ENCODE assay signal across 17 cellular contexts in the genomic region with DNA sequence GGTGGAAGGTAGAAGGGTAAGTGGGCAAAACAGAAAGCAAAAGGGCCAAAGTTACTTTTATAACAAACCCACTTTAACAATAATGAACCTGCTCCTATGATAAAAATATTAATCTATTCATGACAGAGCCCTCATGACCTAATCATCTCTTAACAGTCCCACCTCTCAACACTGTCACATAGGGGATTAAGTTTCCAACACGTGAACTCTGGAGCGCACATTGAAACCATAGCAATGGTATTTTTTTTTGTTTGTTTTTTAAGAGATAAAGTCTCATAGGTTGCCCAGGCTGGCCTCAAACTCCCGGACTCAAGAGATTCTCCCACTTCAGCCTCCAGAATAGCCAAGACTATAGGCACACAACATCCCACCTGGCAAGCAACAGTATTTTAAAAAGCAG. TPM values are rescaled to one million over a fixed set of nuclear protein-coding genes. Genes with fewer than 3 reads are reported as not detected.
DNase-seq lines count a peak whose midpoint lies in the region; ATAC-seq and TF ChIP-seq lines count a peak whose summit lies in the region.
"Had no signal": no experiment of that assay in that cellular context is flagged by ENCODE, and none has a peak within 500 bp of the region (broad histone marks: within the 10 kb centered on the region; RNA-seq: fewer than 3 reads in every experiment).

No MANE protein-coding gene starts in this region.

- H3K4me3 Mint-ChIP-seq in activated T-cell treated with anti-CD3 and anti-CD28 coated beads, Interleukin-2, amount 50 U/mL, for 72 hours, result no peak overlapping the region
- no peak overlapping the region for H3K4me3 Mint-ChIP-seq in activated T-cell treated with anti-CD3 and anti-CD28 coated beads, Interleukin-2, amount 50 U/mL, for 24 hours
- H3K4me3 Mint-ChIP-seq in T-helper 17 cell (no peak overlapping the region), memory B cell (no peak overlapping the region)
- H3K4me3 Mint-ChIP-seq: CD4-positive, alpha-beta memory T cell; GM23338 had no signal

- H3K9me3 ChIP-seq in T-helper 17 cell (ENCODE audit: control insufficient read depth, low read length, poor library complexity, severe bottlenecking), result no peaks in the 10 kb centered on the region

- DNase-seq in activated T-cell treated with anti-CD3 and anti-CD28 coated beads, Interleukin-2, amount 50 U/mL, for 72 hours, result no peak
- DNase-seq in activated T-cell treated with anti-CD3 and anti-CD28 coated beads, Interleukin-2, amount 50 U/mL, for 24 hours, result no peak
- no peak for DNase-seq in T-helper 17 cell
- DNase-seq in memory B cell (ENCODE audit: low spot score in 2 of 2), result no peak
- DNase-seq in LoVo (ENCODE audit: low spot score), result no peak
- no peak for DNase-seq in coronary artery (ENCODE audit: low spot score)
- DNase-seq: AML-193; CD4-positive, alpha-beta memory T cell; DMS153; DMS79; GDM1; HCEC 1CT had no signal

- no peak for ATAC-seq in activated T-cell treated with anti-CD3 and anti-CD28 coated beads, Interleukin-2, amount 50 U/mL, for 72 hours (replicated peaks in 1 of 2)
- ATAC-seq in T-helper 17 cell (no peak), memory B cell (ENCODE audit: low read depth) (no peak)
- ATAC-seq: A549, GM23338 had no signal

- H3K4me1 Mint-ChIP-seq in activated T-cell treated with anti-CD3 and anti-CD28 coated beads, Interleukin-2, amount 50 U/mL, for 72 hours (ENCODE audit: low read depth), result no peaks in the 10 kb centered on the region
- H3K4me1 Mint-ChIP-seq in activated T-cell treated with anti-CD3 and anti-CD28 coated beads, Interleukin-2, amount 50 U/mL, for 24 hours (ENCODE audit: low read depth), result peaks cover 5% of the 10 kb centered on the region
- peaks cover 10% of the 10 kb centered on the region for H3K4me1 Mint-ChIP-seq in T-helper 17 cell
- H3K4me1 Mint-ChIP-seq in memory B cell, result peaks cover 9% of the 10 kb centered on the region

- H3K27ac Mint-ChIP-seq in activated T-cell treated with anti-CD3 and anti-CD28 coated beads, Interleukin-2, amount 50 U/mL, for 72 hours, result peak overlapping the region; percentile 28
- H3K27ac Mint-ChIP-seq in activated T-cell treated with anti-CD3 and anti-CD28 coated beads, Interleukin-2, amount 50 U/mL, for 24 hours, result no peak overlapping the region
- H3K27ac Mint-ChIP-seq in T-helper 17 cell (peak overlapping the region; percentile 24), memory B cell (peak overlapping the region; percentile 62)
- H3K27ac Mint-ChIP-seq: GM23338 had no signal

- H3K4me3 ChIP-seq in coronary artery, result no peak overlapping the region
- H3K4me3 ChIP-seq: A549, GM23338 had no signal

- peaks cover 2 to 8% of the 10 kb centered on the region in 2 donors for H3K36me3 Mint-ChIP-seq in activated T-cell treated with anti-CD3 and anti-CD28 coated beads, Interleukin-2, amount 50 U/mL, for 72 hours (ENCODE audit: insufficient read depth in 2 of 2)
- peaks cover 50% of the 10 kb centered on the region for H3K36me3 Mint-ChIP-seq in activated T-cell treated with anti-CD3 and anti-CD28 coated beads, Interleukin-2, amount 50 U/mL, for 24 hours (ENCODE audit: low read depth)
- H3K36me3 Mint-ChIP-seq in T-helper 17 cell (ENCODE audit: low read depth) (peaks cover 4% of the 10 kb centered on the region), memory B cell (peaks cover 27% of the 10 kb centered on the region)

- H3K27ac ChIP-seq in cingulate gyrus (ENCODE audit: low read depth, low read length), result peak overlapping the region; percentile 47
- H3K27ac ChIP-seq in coronary artery, result no peak overlapping the region
- H3K27ac ChIP-seq: 22Rv1, A549, C4-2B had no signal

- peaks cover 3 to 4% of the 10 kb centered on the region in 2 donors for H3K9me3 Mint-ChIP-seq in activated T-cell treated with anti-CD3 and anti-CD28 coated beads, Interleukin-2, amount 50 U/mL, for 72 hours
- peaks cover 13% of the 10 kb centered on the region for H3K9me3 Mint-ChIP-seq in activated T-cell treated with anti-CD3 and anti-CD28 coated beads, Interleukin-2, amount 50 U/mL, for 24 hours
- peaks cover 2% of the 10 kb centered on the region for H3K9me3 Mint-ChIP-seq in memory B cell

- no peak for TF ChIP-seq CTCF in coronary artery (IDR thresholded peaks at IDR 0.05)

- H3K27me3 Mint-ChIP-seq in activated T-cell treated with anti-CD3 and anti-CD28 coated beads, Interleukin-2, amount 50 U/mL, for 72 hours (ENCODE audit: low read depth), result no peaks in the 10 kb centered on the region
- H3K27me3 Mint-ChIP-seq in activated T-cell treated with anti-CD3 and anti-CD28 coated beads, Interleukin-2, amount 50 U/mL, for 24 hours, result no peaks in the 10 kb centered on the region
- H3K27me3 Mint-ChIP-seq in T-helper 17 cell (no peaks in the 10 kb centered on the region), memory B cell (no peaks in the 10 kb centered on the region)
- H3K27me3 Mint-ChIP-seq: CD4-positive, alpha-beta memory T cell had no signal

RNA-seq across cellular contexts. Expression of a gene that starts 30.6 kb away (rescaled TPM):
- total RNA-seq in activated T-cell treated with anti-CD3 and anti-CD28 coated beads, Interleukin-2, amount 50 U/mL, for 72 hours, result 10 to 100 TPM; 39.2 to 41.3 TPM
- total RNA-seq in T-helper 17 cell, result 10 to 100 TPM; 23.8 to 26.2 TPM

RNA-seq across cellular contexts. Expression of a gene that starts 45.6 kb away (rescaled TPM):
- 10 to 100 TPM; 74.6 to 85.0 TPM for total RNA-seq in activated T-cell treated with anti-CD3 and anti-CD28 coated beads, Interleukin-2, amount 50 U/mL, for 72 hours
- total RNA-seq in T-helper 17 cell, result 10 to 100 TPM; 70.8 to 83.8 TPM
